Comparison of ENCODE assay signal across 19 cellular contexts in the genomic region with DNA sequence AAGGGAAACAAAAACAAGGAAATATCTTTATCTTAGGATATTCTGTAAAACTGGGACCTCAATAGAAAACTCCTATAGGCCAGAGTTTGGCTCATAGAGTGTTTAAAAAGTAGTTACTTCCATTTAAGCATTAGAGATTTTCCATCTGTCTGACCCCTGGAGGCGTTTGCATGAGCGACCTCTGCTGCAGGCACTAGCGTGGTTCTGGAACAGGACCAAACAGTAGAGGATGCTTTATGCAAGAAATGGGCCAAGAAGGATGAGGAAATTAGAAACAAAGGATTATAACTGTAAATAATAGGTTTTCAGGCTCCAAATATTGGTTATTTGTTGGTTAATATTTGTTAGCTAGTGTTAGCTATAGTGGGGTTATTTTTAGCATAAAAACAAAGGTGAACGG. TPM values are rescaled to one million over a fixed set of nuclear protein-coding genes. Genes with fewer than 3 reads are reported as not detected.
A peak's percentile ranks its signal among the peaks of the same experiment; 100 is the strongest.
DNase-seq lines count a peak whose midpoint lies in the region; ATAC-seq and TF ChIP-seq lines count a peak whose summit lies in the region.
"Had no signal": no experiment of that assay in that cellular context is flagged by ENCODE, and none has a peak within 500 bp of the region (broad histone marks: within the 10 kb centered on the region; RNA-seq: fewer than 3 reads in every experiment).

No MANE protein-coding gene starts in this region.

- TF ChIP-seq CTCF in HEK293 (tag by site-specific recombination; IDR thresholded peaks at IDR 0.05) (no peak), choroid plexus epithelial cell (conservative IDR thresholded peaks at IDR 0.05; ENCODE audit: low read depth, low read length) (peak; percentile 54)

- H3K36me3 Mint-ChIP-seq in activated CD4-positive, alpha-beta memory T cell treated with anti-CD3 and anti-CD28 coated beads for 36 hours, result no peaks in the 10 kb centered on the region

- CTCF ChIA-PET in HEK293 (lab: Yijun Ruan, JAX), result interaction anchor here (0.5 to 0.6 kb wide), 3 partner anchors 26 to 308 kb away, joined by 3 to 5 read pairs (median 3); no protein-coding TSS in a partner anchor
- CTCF ChIA-PET in activated CD4-positive, alpha-beta memory T cell treated with anti-CD3 and anti-CD28 coated beads for 36 hours (lab: Charles Lee), result no interaction called here

- no peak overlapping the region for H3K27ac ChIP-seq in HEK293 (ENCODE audit: extremely low read depth, low read depth, low read length)
- H3K27ac ChIP-seq: epithelial cell of prostate, thyroid gland had no signal

- no peak overlapping the region for H3K4me3 ChIP-seq in HEK293 (ENCODE audit: low read depth, low read length)
- H3K4me3 ChIP-seq in choroid plexus epithelial cell (ENCODE audit: low read depth, low read length), result no peak overlapping the region
- H3K4me3 ChIP-seq: body of pancreas, heart left ventricle, thyroid gland had no signal

- H3K36me3 ChIP-seq in HEK293 (ENCODE audit: control insufficient read depth in 2 of 2, insufficient read depth in 1 of 2, low read length in 2 of 2), result no peaks in the 10 kb centered on the region
- H3K36me3 ChIP-seq: heart left ventricle, thyroid gland had no signal

- peak; percentile 22 for DNase-seq in AG20443 (ENCODE audit: low spot score)
- peak; percentile 83 for DNase-seq in choroid plexus epithelial cell (ENCODE audit: low read depth)
- DNase-seq in iris pigment epithelial cell (ENCODE audit: low read depth), result peak; percentile 62
- no peak for DNase-seq in activated CD4-positive, alpha-beta memory T cell treated with anti-CD3 and anti-CD28 coated beads for 36 hours
- DNase-seq: activated T-cell treated with anti-CD3 and anti-CD28 coated beads, Interleukin-2, amount 50 U/mL, for 72 hours; heart left ventricle; mammary epithelial cell; NCI-H1417; T1000; thyroid gland had no signal

- 0 out of 2 replicates have a peak, but pooled peaks cover 3% of the 10 kb centered on the region for H3K4me1 ChIP-seq in HEK293 (ENCODE audit: control insufficient read depth, insufficient read depth, low read length)

- POLR2A ChIA-PET in HEK293 (lab: Yijun Ruan, JAX), result no interaction called here
- POLR2A ChIA-PET in activated CD4-positive, alpha-beta memory T cell treated with anti-CD3 and anti-CD28 coated beads for 36 hours (lab: Charles Lee), result no interaction called here

- H3K9me3 Mint-ChIP-seq in activated CD4-positive, alpha-beta memory T cell treated with anti-CD3 and anti-CD28 coated beads for 36 hours, result no peaks in the 10 kb centered on the region
- H3K9me3 Mint-ChIP-seq: activated naive CD4-positive, alpha-beta T cell treated with anti-CD3 and anti-CD28 coated beads, Interleukin-2, amount 50 U/mL, for 72 hours; activated T-cell treated with anti-CD3 and anti-CD28 coated beads, Interleukin-2, amount 50 U/mL, for 72 hours; stimulated activated memory B cell treated with anti-CD40 and anti-IgM and Interleukin-4, amounts not matched to agents 10 μg/mL and 1 μg/mL and 100 μg/mL, for 72 hours had no signal

- no peak overlapping the region for H3K4me3 Mint-ChIP-seq in activated CD4-positive, alpha-beta memory T cell treated with anti-CD3 and anti-CD28 coated beads for 36 hours
- H3K4me3 Mint-ChIP-seq: activated T-cell treated with anti-CD3 and anti-CD28 coated beads, Interleukin-2, amount 50 U/mL, for 72 hours; stimulated activated memory B cell treated with anti-CD40 and anti-IgM and Interleukin-4, amounts not matched to agents 10 μg/mL and 1 μg/mL and 100 μg/mL, for 72 hours had no signal

- H3K27ac Mint-ChIP-seq in activated CD4-positive, alpha-beta memory T cell treated with anti-CD3 and anti-CD28 coated beads for 36 hours, result no peak overlapping the region
- H3K27ac Mint-ChIP-seq: activated T-cell treated with anti-CD3 and anti-CD28 coated beads, Interleukin-2, amount 50 U/mL, for 72 hours; stimulated activated memory B cell treated with anti-CD40 and anti-IgM and Interleukin-4, amounts not matched to agents 10 μg/mL and 1 μg/mL and 100 μg/mL, for 72 hours had no signal

- intact Hi-C loops in activated CD4-positive, alpha-beta memory T cell treated with anti-CD3 and anti-CD28 coated beads for 36 hours (cut with micrococcal nuclease), result no loop called here

- H3K27me3 Mint-ChIP-seq in activated CD4-positive, alpha-beta memory T cell treated with anti-CD3 and anti-CD28 coated beads for 36 hours, result no peaks in the 10 kb centered on the region
- H3K27me3 Mint-ChIP-seq: stimulated activated memory B cell treated with anti-CD40 and anti-IgM and Interleukin-4, amounts not matched to agents 10 μg/mL and 1 μg/mL and 100 μg/mL, for 72 hours had no signal

- ATAC-seq in GM21381 (IDR thresholded peaks at IDR 0.05; ENCODE audit: unreplicated experiment) (no peak), GM21576 (IDR thresholded peaks at IDR 0.05; ENCODE audit: unreplicated experiment) (no peak)
- ATAC-seq: activated CD4-positive, CD25-positive, alpha-beta regulatory T cell treated with anti-CD3 and anti-CD28 coated beads, Interleukin-2, amount 50 U/mL, for 24 hours; activated naive CD4-positive, alpha-beta T cell treated with anti-CD3 and anti-CD28 coated beads, Interleukin-2, amount 50 U/mL, for 72 hours; activated T-cell treated with anti-CD3 and anti-CD28 coated beads, Interleukin-2, amount 50 U/mL, for 72 hours; body of pancreas; sciatic nerve; stimulated activated memory B cell treated with anti-CD40 and anti-IgM and Interleukin-4, amounts not matched to agents 10 μg/mL and 1 μg/mL and 100 μg/mL, for 72 hours had no signal

- H3K4me1 Mint-ChIP-seq in activated CD4-positive, alpha-beta memory T cell treated with anti-CD3 and anti-CD28 coated beads for 36 hours (ENCODE audit: low read depth), result peaks cover 46% of the 10 kb centered on the region

- H3K9me3 ChIP-seq in HEK293 (ENCODE audit: control insufficient read depth, insufficient read depth, low read depth, low read length), result no peaks in the 10 kb centered on the region
- H3K9me3 ChIP-seq: body of pancreas, heart left ventricle, thyroid gland had no signal

TF ChIP-seq in HEK293, 187 proteins besides CTCF, POLR2A, EP300 and RAD21:
- TF ChIP-seq ZNF324 (tag by site-specific recombination; IDR thresholded peaks at IDR 0.05) (no peak), ZNF302 (tag by site-specific recombination; IDR thresholded peaks at IDR 0.05; ENCODE audit: low read depth) (no peak), ZNF558 (tag by site-specific recombination; IDR thresholded peaks at IDR 0.05) (no peak)
- TF ChIP-seq, protein P1, sequence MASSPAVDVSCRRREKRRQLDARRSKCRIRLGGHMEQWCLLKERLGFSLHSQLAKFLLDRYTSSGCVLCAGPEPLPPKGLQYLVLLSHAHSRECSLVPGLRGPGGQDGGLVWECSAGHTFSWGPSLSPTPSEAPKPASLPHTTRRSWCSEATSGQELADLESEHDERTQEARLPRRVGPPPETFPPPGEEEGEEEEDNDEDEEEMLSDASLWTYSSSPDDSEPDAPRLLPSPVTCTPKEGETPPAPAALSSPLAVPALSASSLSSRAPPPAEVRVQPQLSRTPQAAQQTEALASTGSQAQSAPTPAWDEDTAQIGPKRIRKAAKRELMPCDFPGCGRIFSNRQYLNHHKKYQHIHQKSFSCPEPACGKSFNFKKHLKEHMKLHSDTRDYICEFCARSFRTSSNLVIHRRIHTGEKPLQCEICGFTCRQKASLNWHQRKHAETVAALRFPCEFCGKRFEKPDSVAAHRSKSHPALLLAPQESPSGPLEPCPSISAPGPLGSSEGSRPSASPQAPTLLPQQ (tag by site-specific recombination; IDR thresholded peaks at IDR 0.05), result no peak
- TF ChIP-seq, protein P2, sequence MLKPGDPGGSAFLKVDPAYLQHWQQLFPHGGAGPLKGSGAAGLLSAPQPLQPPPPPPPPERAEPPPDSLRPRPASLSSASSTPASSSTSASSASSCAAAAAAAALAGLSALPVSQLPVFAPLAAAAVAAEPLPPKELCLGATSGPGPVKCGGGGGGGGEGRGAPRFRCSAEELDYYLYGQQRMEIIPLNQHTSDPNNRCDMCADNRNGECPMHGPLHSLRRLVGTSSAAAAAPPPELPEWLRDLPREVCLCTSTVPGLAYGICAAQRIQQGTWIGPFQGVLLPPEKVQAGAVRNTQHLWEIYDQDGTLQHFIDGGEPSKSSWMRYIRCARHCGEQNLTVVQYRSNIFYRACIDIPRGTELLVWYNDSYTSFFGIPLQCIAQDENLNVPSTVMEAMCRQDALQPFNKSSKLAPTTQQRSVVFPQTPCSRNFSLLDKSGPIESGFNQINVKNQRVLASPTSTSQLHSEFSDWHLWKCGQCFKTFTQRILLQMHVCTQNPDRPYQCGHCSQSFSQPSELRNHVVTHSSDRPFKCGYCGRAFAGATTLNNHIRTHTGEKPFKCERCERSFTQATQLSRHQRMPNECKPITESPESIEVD (tag by site-specific recombination; IDR thresholded peaks at IDR 0.05), result peak; percentile 47; the same call in 1 of the 2 replicates

RNA-seq across cellular contexts. Expression of a gene that starts 5.7 kb away (rescaled TPM):
- total RNA-seq in activated CD4-positive, alpha-beta memory T cell treated with anti-CD3 and anti-CD28 coated beads for 36 hours, result 10 to 100 TPM; 11.8 to 12.9 TPM
